12 cellular contexts compared by ENCODE assay signal in the genomic region with DNA sequence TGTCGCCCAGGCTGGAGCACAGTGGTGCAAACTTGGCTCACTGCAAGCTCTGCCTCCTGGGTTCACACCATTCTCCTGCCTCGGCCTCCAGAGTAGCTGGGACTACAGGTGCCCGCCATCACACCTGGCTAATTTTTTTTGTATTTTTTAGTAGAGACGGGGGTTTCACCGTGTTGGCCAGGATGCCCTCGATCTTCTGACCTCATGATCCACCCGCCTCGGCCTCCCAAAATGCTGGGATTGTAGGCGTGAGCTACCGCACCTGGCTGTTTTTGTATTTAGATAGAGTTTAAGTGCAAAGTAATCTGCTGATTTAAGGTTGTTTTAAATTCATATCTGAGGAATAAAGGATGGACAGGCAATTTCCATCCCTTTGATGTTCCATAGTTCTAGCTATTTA. TPM values are rescaled to one million over a fixed set of nuclear protein-coding genes. Genes with fewer than 3 reads are reported as not detected.
DNase-seq lines count a peak whose midpoint lies in the region; TF ChIP-seq lines count a peak whose summit lies in the region.
"Not testable (repeated sequence)": the region's sequence is repeated elsewhere in the genome, so short reads cannot be mapped to it uniquely, and the experiment has no call there.
"Had no signal": no experiment of that assay in that cellular context is flagged by ENCODE, and none has a peak within 500 bp of the region (broad histone marks: within the 10 kb centered on the region; RNA-seq: fewer than 3 reads in every experiment).

No MANE protein-coding gene starts in this region.

- not testable (repeated sequence) for H3K27me3 Mint-ChIP-seq in nephron progenitor cell (ENCODE audit: low read depth, poor library complexity); osteocyte (ENCODE audit: unreplicated experiment)

- not testable (repeated sequence) for TF ChIP-seq CTCF in nephron progenitor cell (IDR thresholded peaks at IDR 0.05); osteocyte (IDR thresholded peaks at IDR 0.05)

- H3K4me3 Mint-ChIP-seq in nephron progenitor cell; osteocyte (ENCODE audit: unreplicated experiment): not testable (repeated sequence)

- not testable (repeated sequence) for H3K4me1 Mint-ChIP-seq in nephron progenitor cell; osteocyte (ENCODE audit: unreplicated experiment)

- peak overlapping the region; percentile 9 for H3K27ac Mint-ChIP-seq in nephron progenitor cell
- H3K27ac Mint-ChIP-seq in osteocyte (ENCODE audit: unreplicated experiment) = not testable (repeated sequence)

- H3K36me3 Mint-ChIP-seq in nephron progenitor cell (ENCODE audit: low read depth) = peaks cover 74% of the 10 kb centered on the region
- H3K36me3 Mint-ChIP-seq in osteocyte (ENCODE audit: unreplicated experiment) = peaks cover 35% of the 10 kb centered on the region

- not testable (repeated sequence) for H3K9me3 Mint-ChIP-seq in nephron progenitor cell; osteocyte (ENCODE audit: unreplicated experiment)

- not testable (repeated sequence) for DNase-seq in nephron progenitor cell
- peak; percentile 23 for DNase-seq in osteocyte (ENCODE audit: extremely low spot score, unreplicated experiment)

RNA-seq across cellular contexts. Expression of a gene that starts 7.1 kb away (rescaled TPM):
- total RNA-seq in osteocyte = 48.0 and 50.8 TPM in 2 replicates

RNA-seq across cellular contexts. Expression of a gene that starts 16.0 kb away (rescaled TPM):
- 15.1 and 15.9 TPM in 2 replicates for total RNA-seq in osteocyte
- total RNA-seq: A172; A673; B cell; Calu3; CD4-positive, alpha-beta memory T cell; CD4-positive, alpha-beta T cell; CD4-positive, CD25-positive, alpha-beta regulatory T cell; CD8-positive, alpha-beta memory T cell; CD8-positive, alpha-beta T cell; Daoy had no signal

RNA-seq across cellular contexts. Expression of a gene that starts 20.1 kb away (rescaled TPM):
- 51.4 and 53.9 TPM in 2 replicates for total RNA-seq in osteocyte

RNA-seq across cellular contexts. Expression of a gene that starts 48.0 kb away (rescaled TPM):
- 0.26 and 0.56 TPM in 2 replicates for total RNA-seq in osteocyte
